Comparison of ENCODE assay signal across 18 cellular contexts in the genomic region with DNA sequence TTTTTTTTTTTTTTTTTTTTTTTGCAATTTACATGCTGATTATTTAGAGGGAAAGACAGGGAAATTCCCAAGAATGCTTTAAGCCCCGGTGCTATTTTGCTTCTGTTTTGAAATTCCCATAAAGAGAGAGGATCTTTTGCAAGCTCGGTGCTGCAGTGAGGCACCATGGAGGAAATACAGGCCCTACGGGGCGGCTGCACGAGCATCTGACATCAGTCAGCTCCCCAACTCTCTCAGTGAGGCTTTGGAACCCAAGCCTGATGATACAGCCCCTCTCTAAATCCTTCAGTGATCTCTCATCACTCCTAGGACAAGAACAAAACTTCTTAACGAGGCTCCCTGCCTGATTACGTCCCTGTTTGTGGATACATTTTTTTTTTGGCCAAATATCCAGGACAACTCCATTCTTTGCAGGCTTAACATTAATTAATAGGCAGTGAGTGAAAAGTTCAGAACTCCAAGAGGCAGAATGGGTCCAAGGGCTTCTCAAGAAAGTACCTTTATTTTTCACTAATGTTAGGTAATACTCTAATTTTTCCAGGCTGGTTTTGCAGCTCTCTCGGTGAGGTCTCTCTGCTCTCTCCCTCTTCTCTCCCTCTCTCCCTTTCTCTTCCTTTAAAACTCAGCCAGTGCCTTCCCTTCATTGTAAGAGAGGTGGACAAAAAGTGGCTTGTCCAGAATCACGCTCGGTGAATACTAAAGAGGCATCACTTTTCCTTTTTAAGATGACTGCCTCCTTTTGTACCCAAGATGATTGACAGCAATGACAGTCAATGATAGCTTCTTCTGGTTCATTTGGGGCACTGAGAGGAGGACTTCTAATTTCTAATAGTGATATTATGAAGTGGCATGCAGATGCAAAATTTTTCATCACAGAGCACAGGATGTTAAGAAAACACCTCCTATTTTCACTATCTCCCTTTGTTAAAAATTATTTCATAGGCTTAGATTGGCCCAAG. TPM values are rescaled to one million over a fixed set of nuclear protein-coding genes. Genes with fewer than 3 reads are reported as not detected.
DNase-seq lines count a peak whose midpoint lies in the region; ATAC-seq, FAIRE-seq and TF ChIP-seq lines count a peak whose summit lies in the region.
"Had no signal": no experiment of that assay in that cellular context is flagged by ENCODE, and none has a peak within 500 bp of the region (broad histone marks: within the 10 kb centered on the region; RNA-seq: fewer than 3 reads in every experiment).

No MANE protein-coding gene starts in this region.

- H4K5ac ChIP-seq in H9 (ENCODE audit: insufficient read length, low read depth, low read length) = no peak overlapping the region

- H4K8ac ChIP-seq in H9 (replicated peaks; ENCODE audit: insufficient read length, low read depth, low read length) = no peak overlapping the region

- no peak for TF ChIP-seq POLR2A in GM12878 (IDR thresholded peaks at IDR 0.05; ENCODE audit: low read depth, low read length)
- TF ChIP-seq POLR2A in sigmoid colon (IDR thresholded peaks at IDR 0.05) = no peak

- 16% methylated on average over 10 of the region's 10 CpGs for WGBS in GM12878 (ENCODE audit: insufficient coverage, insufficient replicate concordance, low lambda C conversion rate, missing lambda C conversion rate)
- 73 to 77% methylated on average over 10 of the region's 10 CpGs for WGBS in sigmoid colon, 2 donors
- no CpG with 5 or more reads among the region's 10 CpGs for WGBS in H9 (ENCODE audit: extremely low coverage, insufficient read length, low lambda C conversion rate)

- in situ Hi-C loops in GM12878 (cut with MboI) = no loop called here

- H3K23me2 ChIP-seq in H9 (ENCODE audit: insufficient read length, low read depth, low read length, poor library complexity, severe bottlenecking) = peaks cover 3% of the 10 kb centered on the region

- no peak overlapping the region for H3K27ac ChIP-seq in GM12878 (ENCODE audit: control insufficient read depth, insufficient read depth)
- peak overlapping the region; percentile 92 for H3K27ac ChIP-seq in layer of hippocampus (ENCODE audit: low read depth, low read length)
- no peak overlapping the region for H3K27ac ChIP-seq in sigmoid colon
- no peak overlapping the region for H3K27ac ChIP-seq in H9 (ENCODE audit: insufficient read length, low read depth, low read length)
- H3K27ac ChIP-seq: parathyroid adenoma had no signal

- H3T11ph ChIP-seq in H9 (ENCODE audit: low read length) = no peak overlapping the region

- no peaks in the 10 kb centered on the region for H3K36me3 Mint-ChIP-seq in H9 (ENCODE audit: insufficient read depth in 1 of 3, low read depth in 3 of 3)
- H3K36me3 Mint-ChIP-seq: activated naive CD8-positive, alpha-beta T cell treated with anti-CD3 and anti-CD28 coated beads, Interleukin-2, amount 10 ng/mL, durations not matched to agents 7 days and 5 days had no signal

- no peak overlapping the region for H3K18ac ChIP-seq in H9 (ENCODE audit: insufficient read length, low read depth, low read length)

- no peak overlapping the region for H2AFZ ChIP-seq in GM12878 (ENCODE audit: control insufficient read depth, low read depth, low read length)
- no peak overlapping the region for H2AFZ ChIP-seq in H9 (ENCODE audit: low read length)
- H2AFZ ChIP-seq: parathyroid adenoma had no signal

- TF ChIP-seq CTCF in GM12878 (IDR thresholded peaks at IDR 0.05 in 2 of 3, conservative IDR thresholded peaks at IDR 0.05 in 1 of 3; ENCODE audit: control insufficient read depth in 2 of 3, extremely low read depth in 1 of 3, insufficient read depth in 1 of 3, low read depth in 3 of 3, low read length in 3 of 3) (no peak), sigmoid colon (IDR thresholded peaks at IDR 0.05) (no peak), H9 (conservative IDR thresholded peaks at IDR 0.05) (no peak)

- H3K4me1 ChIP-seq in GM12878 (ENCODE audit: control insufficient read depth, insufficient read depth, low read length) (no peaks in the 10 kb centered on the region), sigmoid colon (no peaks in the 10 kb centered on the region), H9 (ENCODE audit: insufficient read depth, low read length) (peaks cover 6% of the 10 kb centered on the region; the same call in 1 of the 2 replicates)
- H3K4me1 ChIP-seq: parathyroid adenoma had no signal

- TF ChIP-seq RAD21 in GM12878 (IDR thresholded peaks at IDR 0.05; ENCODE audit: insufficient read depth, low read depth, low read length) = no peak

- H3K27me3 ChIP-seq in H7 (ENCODE audit: control insufficient read depth, insufficient read depth, low read length) = no peaks in the 10 kb centered on the region
- H3K27me3 ChIP-seq in GM12878 (replicated peaks in 1 of 2; ENCODE audit: control insufficient read depth in 2 of 2, insufficient read depth in 2 of 2, low read length in 1 of 2) = no peaks in the 10 kb centered on the region; a peak in 1 of 4 replicates
- no peaks in the 10 kb centered on the region for H3K27me3 ChIP-seq in layer of hippocampus (ENCODE audit: control insufficient read depth, insufficient read depth, low read length)
- no peaks in the 10 kb centered on the region for H3K27me3 ChIP-seq in sigmoid colon
- no peaks in the 10 kb centered on the region for H3K27me3 ChIP-seq in H9 (ENCODE audit: insufficient read depth, low read length)
- H3K27me3 ChIP-seq: gastrocnemius medialis had no signal

- no TSS peak for BruUV-seq in GM12878 (replicated peaks; lab: Mats Ljungman, UMichigan)

- TF ChIP-seq EP300 in GM12878 (IDR thresholded peaks at IDR 0.05; ENCODE audit: borderline replicate concordance in 1 of 2, control insufficient read depth in 1 of 2, low read depth in 2 of 2, low read length in 2 of 2) (no peak), sigmoid colon (IDR thresholded peaks at IDR 0.05) (no peak)

- H3K36me3 ChIP-seq in H7 (replicated peaks; ENCODE audit: control insufficient read depth, insufficient read depth, low read length) (no peaks in the 10 kb centered on the region), GM12878 (ENCODE audit: control insufficient read depth in 2 of 2, insufficient read depth in 2 of 2, low read length in 1 of 2) (no peaks in the 10 kb centered on the region), sigmoid colon (no peaks in the 10 kb centered on the region)
- H3K36me3 ChIP-seq: gastrocnemius medialis had no signal

- H3K14ac ChIP-seq in H9 (ENCODE audit: insufficient read depth, low read length) = no peak overlapping the region

- RAD21 ChIA-PET in GM12878 (lab: Charles Lee; ENCODE audit: unreplicated experiment) = no interaction called here

- no peaks in the 10 kb centered on the region; the same call in 1 of the 2 replicates for H3K27me3 Mint-ChIP-seq in H9 (ENCODE audit: low read depth)

- H4K91ac ChIP-seq in H9 (ENCODE audit: insufficient read length, low read depth, low read length) = no peak overlapping the region

- ATAC-seq in GM12878 = no peak

- H2BK15ac ChIP-seq in H9 (ENCODE audit: low read depth, low read length) = no peak overlapping the region

- no peak overlapping the region for H3K4ac ChIP-seq in H9 (ENCODE audit: low read depth, low read length)

- CTCF ChIA-PET in GM12878 (lab: Yijun Ruan, JAX) = interaction anchor here (1.6 kb wide), 1 partner anchor 15 kb away, joined by 7 read pairs; no protein-coding TSS in a partner anchor

- H3K4me2 ChIP-seq in GM12878 (ENCODE audit: control insufficient read depth, insufficient read depth) = no peak overlapping the region
- H3K4me2 ChIP-seq in H9 (ENCODE audit: insufficient read depth, insufficient read length, low read length) = no peak overlapping the region

- no peak overlapping the region for H3K56ac ChIP-seq in H9 (ENCODE audit: insufficient read length, low read depth, low read length)

- H3K9ac ChIP-seq in GM12878 (ENCODE audit: control insufficient read depth, insufficient read depth, low read length) (no peak overlapping the region), H9 (ENCODE audit: extremely low read depth, insufficient read length, low read length) (no peak overlapping the region)
- H3K9ac ChIP-seq: parathyroid adenoma had no signal

- H3K79me2 ChIP-seq in GM12878 (ENCODE audit: control insufficient read depth, insufficient read depth, low read length) (no peaks in the 10 kb centered on the region), H9 (ENCODE audit: insufficient read depth, low read length) (no peaks in the 10 kb centered on the region)
- H3K79me2 ChIP-seq: parathyroid adenoma had no signal

- H2BK12ac ChIP-seq in H9 (ENCODE audit: insufficient read length, low read depth, low read length) = no peak overlapping the region

- H4K20me1 ChIP-seq in GM12878 (ENCODE audit: control insufficient read depth, insufficient read depth) = no peaks in the 10 kb centered on the region
- no peaks in the 10 kb centered on the region for H4K20me1 ChIP-seq in H9 (ENCODE audit: control insufficient read depth, insufficient read depth, insufficient read length)

- no peaks in the 10 kb centered on the region for H3K79me1 ChIP-seq in H9 (ENCODE audit: insufficient read depth, low read depth, low read length, poor library complexity, severe bottlenecking)

- intact Hi-C loops in GM12878 (cut with micrococcal nuclease; ENCODE audit: unreplicated experiment) (no loop called here), sigmoid colon (cut with DNase I) (no loop called here)

- H3K4me3 ChIP-seq in H7 (ENCODE audit: insufficient read depth, low read depth, low read length) (no peak overlapping the region), GM12878 (no peak overlapping the region), sigmoid colon (no peak overlapping the region)
- H3K4me3 ChIP-seq: gastrocnemius medialis had no signal

- no peak overlapping the region for H2AK5ac ChIP-seq in H9 (ENCODE audit: insufficient read length, low read length)

- peak overlapping the region in 1 of 3 experiments; percentile 50; a peak in 2 of 7 replicates for H3K27ac Mint-ChIP-seq in H9
- H3K27ac Mint-ChIP-seq: activated naive CD8-positive, alpha-beta T cell treated with anti-CD3 and anti-CD28 coated beads, Interleukin-2, amount 10 ng/mL, durations not matched to agents 7 days and 5 days had no signal

- POLR2A ChIA-PET in GM12878 (lab: Charles Lee) = no interaction called here

- no peak overlapping the region for H2BK5ac ChIP-seq in H9 (ENCODE audit: insufficient read length, low read length)

- no peak overlapping the region for H2BK20ac ChIP-seq in H9 (ENCODE audit: low read depth, low read length, poor library complexity, severe bottlenecking)

- H3K4me1 Mint-ChIP-seq in H9 = peaks cover 29 to 36% of the 10 kb centered on the region in 2 experiments

- H3K9me3 Mint-ChIP-seq in H9 = no peaks in the 10 kb centered on the region; a peak in 2 of 5 replicates
- H3K9me3 Mint-ChIP-seq: activated naive CD8-positive, alpha-beta T cell treated with anti-CD3 and anti-CD28 coated beads, Interleukin-2, amount 10 ng/mL, durations not matched to agents 7 days and 5 days had no signal

- peak overlapping the region in 1 of 2 experiments; percentile 24; a peak in 1 of 5 replicates for H3K4me3 Mint-ChIP-seq in H9
- H3K4me3 Mint-ChIP-seq: activated naive CD8-positive, alpha-beta T cell treated with anti-CD3 and anti-CD28 coated beads, Interleukin-2, amount 10 ng/mL, durations not matched to agents 7 days and 5 days had no signal

- no peaks in the 10 kb centered on the region for H3K9me3 ChIP-seq in GM12878 (replicated peaks; ENCODE audit: control insufficient read depth, insufficient read depth, low read length)
- H3K9me3 ChIP-seq in sigmoid colon = peaks cover 0 to 3% (median 0%) of the 10 kb centered on the region in 4 donors
- no peaks in the 10 kb centered on the region for H3K9me3 ChIP-seq in H9 (ENCODE audit: control insufficient read depth, low read depth, low read length)
- H3K9me3 ChIP-seq: gastrocnemius medialis had no signal

- SMC1A ChIA-PET in GM12878 (lab: Charles Lee; ENCODE audit: uncharacterized antibody, unreplicated experiment) = interaction anchor here (0.9 to 1.6 kb wide), 2 partner anchors 21 to 28 kb away, joined by 3 to 4 read pairs; no protein-coding TSS in a partner anchor

- no peak overlapping the region for H3K23ac ChIP-seq in H9 (ENCODE audit: insufficient read length, low read depth, low read length)

- H2BK120ac ChIP-seq in H9 (ENCODE audit: low read depth, low read length, poor library complexity, severe bottlenecking) = no peak overlapping the region

- no peak for FAIRE-seq in GM12878 (lab: Jason Lieb, UNC)
- FAIRE-seq: G401.6, GM12892 had no signal

- DNase-seq in H7 (peak; percentile 43), GM12878 (ENCODE audit: low read depth, low spot score) (no peak), sigmoid colon (peak; percentile 56), HuH-7 (ENCODE audit: low spot score) (no peak), H9 (no peak), NCI-H2107 treated with DMSO at 0.1 percent for 48 hours (lab: John Stamatoyannopoulos, UW; ENCODE audit: unreplicated experiment) (no peak), kidney glomerular epithelial cell (lab: John Stamatoyannopoulos, UW) (no peak)
- DNase-seq: activated naive CD8-positive, alpha-beta T cell treated with anti-CD3 and anti-CD28 coated beads, Interleukin-2, amount 10 ng/mL, durations not matched to agents 7 days and 5 days; activated T-cell treated with anti-CD3 and anti-CD28 coated beads, Interleukin-2, amount 50 U/mL, for 48 hours; gastrocnemius medialis; NCI-H1436 treated with DMSO at 0.1 percent for 48 hours; NCI-H345; T-helper 9 cell had no signal

RNA-seq across cellular contexts. Expression of gene CHI3L1, which starts 1.1 kb away (rescaled TPM):
- total RNA-seq in H7 (2014; rRNA removed; shearing (Covaris generic)) = 0.37 and 0.42 TPM in 2 replicates
- 0.44 and 0.84 TPM in 2 replicates for total RNA-seq in GM12878 (2013; cell fraction: nucleolus; rRNA removed)
- total RNA-seq in GM12878 (2014; rRNA removed) (0.34 and 0.38 TPM in 2 replicates), GM12878 (2014; rRNA removed; fragmentation: Illumina TruSeq; extraction: Trizol) (0.09 and 0.22 TPM in 2 replicates), GM12878 (2021) (0.24 and 0.44 TPM in 2 replicates), sigmoid colon (1 to 10 TPM in 3 of 4 donors, not detected in 1; 2.2 to 9.1 (median 2.6) TPM), H9 (2021) (not detected in 2 replicates)
- 0.37 TPM for polyA plus RNA-seq in GM12878 (2011; ENCODE audit: low read depth)
- polyA plus RNA-seq in GM12878 (2011; rRNA removed) (0.29 and 0.77 TPM in 2 replicates), GM12878 (2014; fragmentation: Illumina TruSeq; extraction: Trizol) (0.19 and 0.21 TPM in 2 replicates), GM12878 (2014; fragmentation: Nextera tagmentation; extraction: Ambion mirVana) (under 1 TPM; 0.10 to 0.26 TPM), GM12878 (2014; rRNA removed) (0.44 and 0.65 TPM in 2 replicates), GM12878 (2016; fragmentation: Nextera tagmentation; extraction: Ambion mirVana) (1 to 10 TPM; 1.2 to 1.7 TPM), sigmoid colon (10 to 100 TPM in 1 of 3 donors, 1 to 10 TPM in 2; 1.2 to 28.8 (median 4.9) TPM)
- 0.43 and 0.80 TPM in 2 replicates for polyA plus RNA-seq in GM12878 (2011; cell fraction: cytosol; rRNA removed)
- polyA plus RNA-seq in GM12878 (2011; cell fraction: nucleus; rRNA removed) = 2.4 and 4.3 TPM in 2 replicates
- 0.20 and 0.79 TPM in 2 replicates for polyA plus RNA-seq in GM12878 (2012)
- 0.21 TPM in 1 of 2 replicates, not detected in the other for polyA minus RNA-seq in GM12878 (2011; rRNA and poly(A)+ RNA removed)
- not detected in 2 replicates for polyA minus RNA-seq in GM12878 (2011; cell fraction: cytosol; rRNA and poly(A)+ RNA removed)
- polyA minus RNA-seq in GM12878 (2011; cell fraction: nucleus; rRNA and poly(A)+ RNA removed) = 0.12 TPM in 1 of 2 replicates, not detected in the other

RNA-seq across cellular contexts. Expression of gene MYBPH, which starts 12.0 kb away (rescaled TPM):
- total RNA-seq in H7 (2014; rRNA removed; shearing (Covaris generic)) = not detected in 2 replicates
- total RNA-seq in GM12878 (2013; cell fraction: nucleolus; rRNA removed) = not detected in 2 replicates
- total RNA-seq in GM12878 (2014; rRNA removed) (0.05 and 0.06 TPM in 2 replicates), GM12878 (2014; rRNA removed; fragmentation: Illumina TruSeq; extraction: Trizol) (not detected in 2 replicates), GM12878 (2021) (not detected in 2 replicates), sigmoid colon (not detected), H9 (2021) (not detected in 2 replicates)
- polyA plus RNA-seq in GM12878 (2011; ENCODE audit: low read depth) = not detected
- polyA plus RNA-seq in GM12878 (2011; rRNA removed) (not detected in 2 replicates), GM12878 (2014; fragmentation: Illumina TruSeq; extraction: Trizol) (0.10 TPM in 1 of 2 replicates, not detected in the other), GM12878 (2014; fragmentation: Nextera tagmentation; extraction: Ambion mirVana) (not detected), GM12878 (2014; rRNA removed) (0.10 and 0.13 TPM in 2 replicates), GM12878 (2016; fragmentation: Nextera tagmentation; extraction: Ambion mirVana) (not detected), sigmoid colon (not detected)
- polyA plus RNA-seq in GM12878 (2011; cell fraction: cytosol; rRNA removed) = 0.04 TPM in 1 of 2 replicates, not detected in the other
- polyA plus RNA-seq in GM12878 (2011; cell fraction: nucleus; rRNA removed) = 0.09 TPM in 1 of 2 replicates, not detected in the other
- polyA plus RNA-seq in GM12878 (2012) = not detected in 2 replicates
- polyA minus RNA-seq in GM12878 (2011; rRNA and poly(A)+ RNA removed) = not detected in 2 replicates
- not detected in 2 replicates for polyA minus RNA-seq in GM12878 (2011; cell fraction: cytosol; rRNA and poly(A)+ RNA removed)
- not detected in 2 replicates for polyA minus RNA-seq in GM12878 (2011; cell fraction: nucleus; rRNA and poly(A)+ RNA removed)
- total RNA-seq: activated naive CD8-positive, alpha-beta T cell treated with anti-CD3 and anti-CD28 coated beads, Interleukin-2, amount 10 ng/mL, durations not matched to agents 7 days and 5 days; SK-MEL-5 had no signal

RNA-seq across cellular contexts. Expression of gene CHIT1, which starts 41.9 kb away (rescaled TPM):
- not detected in 2 replicates for total RNA-seq in H7 (2014; rRNA removed; shearing (Covaris generic))
- 3.7 and 5.3 TPM in 2 replicates for total RNA-seq in GM12878 (2013; cell fraction: nucleolus; rRNA removed)
- 1.4 and 2.5 TPM in 2 replicates for total RNA-seq in GM12878 (2014; rRNA removed)
- total RNA-seq in GM12878 (2014; rRNA removed; fragmentation: Illumina TruSeq; extraction: Trizol) = 0.89 and 1.0 TPM in 2 replicates
- 1.1 and 2.1 TPM in 2 replicates for total RNA-seq in GM12878 (2021)
- 0.21 TPM for polyA plus RNA-seq in GM12878 (2011; ENCODE audit: low read depth)
- 0.23 and 0.39 TPM in 2 replicates for polyA plus RNA-seq in GM12878 (2011; rRNA removed)
- 0.32 and 0.43 TPM in 2 replicates for polyA plus RNA-seq in GM12878 (2011; cell fraction: cytosol; rRNA removed)
- 2.1 and 2.4 TPM in 2 replicates for polyA plus RNA-seq in GM12878 (2011; cell fraction: nucleus; rRNA removed)
- polyA plus RNA-seq in GM12878 (2012) = 0.65 and 1.1 TPM in 2 replicates
- polyA plus RNA-seq in GM12878 (2014; fragmentation: Illumina TruSeq; extraction: Trizol) = 0.43 and 0.63 TPM in 2 replicates
- under 1 TPM; 0.02 to 0.27 TPM for polyA plus RNA-seq in GM12878 (2014; fragmentation: Nextera tagmentation; extraction: Ambion mirVana)
- polyA plus RNA-seq in GM12878 (2014; rRNA removed) = 1.0 and 1.3 TPM in 2 replicates
- under 1 TPM; 0.32 to 0.96 TPM for polyA plus RNA-seq in GM12878 (2016; fragmentation: Nextera tagmentation; extraction: Ambion mirVana)
- 0.73 and 1.8 TPM in 2 replicates for polyA minus RNA-seq in GM12878 (2011; rRNA and poly(A)+ RNA removed)
- 1.2 TPM in 1 of 2 replicates, not detected in the other for polyA minus RNA-seq in GM12878 (2011; cell fraction: cytosol; rRNA and poly(A)+ RNA removed)
- polyA minus RNA-seq in GM12878 (2011; cell fraction: nucleus; rRNA and poly(A)+ RNA removed) = 1.7 and 2.7 TPM in 2 replicates
- not detected for total RNA-seq in sigmoid colon
- under 1 TPM in 1 of 3 donors, not detected in 2; 0.98 TPM for polyA plus RNA-seq in sigmoid colon
- not detected in 2 replicates for total RNA-seq in H9 (2021)
- total RNA-seq: SK-MEL-5 had no signal

Comparison
In these comparisons a context has a peak if more than half of its experiments do, and no peak if none do; other contexts are left out.
1. DNase-seq: peak in H7 (single experiment) and sigmoid colon (single experiment); none in GM12878 (single experiment), HuH-7 (single experiment), H9 (single experiment), NCI-H2107 treated with DMSO at 0.1 percent for 48 hours (single experiment) and kidney glomerular epithelial cell (single experiment).